Comparison of ENCODE assay signal across 9 cellular contexts in the genomic region with DNA sequence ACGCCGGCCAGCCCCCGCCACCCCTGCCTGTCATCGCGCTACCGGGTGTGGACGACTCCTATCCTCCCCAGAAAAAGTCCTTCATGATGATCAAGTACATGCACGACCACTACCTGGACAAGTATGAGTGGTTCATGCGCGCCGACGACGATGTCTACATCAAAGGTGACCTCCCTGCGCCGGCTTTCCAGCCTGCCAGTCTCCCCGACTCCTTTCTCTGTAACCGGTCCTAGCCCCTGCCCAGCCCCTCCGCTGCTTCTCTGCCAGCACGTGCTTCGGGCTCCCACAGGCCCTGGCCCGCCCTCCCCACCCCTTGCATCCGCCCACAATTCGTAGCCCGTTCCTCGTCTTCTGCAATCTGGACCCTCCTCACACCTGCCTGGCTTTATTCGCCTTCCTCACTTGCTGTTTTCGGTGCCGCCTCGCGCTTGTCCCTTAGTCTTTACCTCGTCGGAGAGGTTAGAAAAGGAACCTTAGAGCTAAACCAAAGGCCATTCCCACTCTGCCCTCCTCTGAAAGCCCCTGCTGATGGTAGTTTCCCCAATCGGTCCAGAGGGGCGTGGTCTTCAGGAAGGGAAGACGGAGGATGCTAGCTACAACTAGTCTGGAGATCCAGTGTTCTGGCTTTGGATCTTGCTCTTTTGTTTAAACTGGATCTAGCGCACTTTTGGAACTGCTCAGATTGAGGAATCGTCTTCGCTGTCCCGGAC. TPM values are rescaled to one million over a fixed set of nuclear protein-coding genes. Genes with fewer than 3 reads are reported as not detected.
DNase-seq lines count a peak whose midpoint lies in the region; ATAC-seq, FAIRE-seq and TF ChIP-seq lines count a peak whose summit lies in the region.
"Had no signal": no experiment of that assay in that cellular context is flagged by ENCODE, and none has a peak within 500 bp of the region (broad histone marks: within the 10 kb centered on the region; RNA-seq: fewer than 3 reads in every experiment).

No MANE protein-coding gene starts in this region.

- in situ Hi-C loops in GM13977 (cut with MboI; ENCODE audit: low pct_unique_long_range_greater_than_20kb, low sequenced_read_pairs, unreplicated experiment) = no loop called here

- H3K27ac ChIP-seq in HEK293 (ENCODE audit: extremely low read depth, low read depth, low read length) (no peak overlapping the region), parathyroid adenoma (no peak overlapping the region)
- H3K27ac ChIP-seq: SJSA1 had no signal

- H3K4me2 ChIP-seq in parathyroid adenoma (ENCODE audit: low read length) = peak overlapping the region; percentile 91

- no peaks in the 10 kb centered on the region for H3K27me3 ChIP-seq in parathyroid adenoma (ENCODE audit: control insufficient read depth, insufficient read depth, low read length)

- H3K9ac ChIP-seq in parathyroid adenoma = no peak overlapping the region

- POLR2A ChIA-PET in HEK293 (lab: Yijun Ruan, JAX) = no interaction called here
- POLR2A ChIA-PET in WTC11 (lab: Charles Lee) = no interaction called here

- H3K27me3 Mint-ChIP-seq in WTC11 (ENCODE audit: low read depth) = peaks cover 58% of the 10 kb centered on the region

- TF ChIP-seq CTCF in HEK293 (tag by site-specific recombination; IDR thresholded peaks at IDR 0.05) (no peak), WTC11 (IDR thresholded peaks at IDR 0.05) (no peak), parathyroid adenoma (IDR thresholded peaks at IDR 0.05) (no peak), GM13977 (IDR thresholded peaks at IDR 0.05; ENCODE audit: extremely low read depth, insufficient read depth, missing control alignments) (no peak)

- DNase-seq in WTC11 (ENCODE audit: low spot score) = peak; percentile 43
- DNase-seq in glomerular visceral epithelial cell (ENCODE audit: extremely low spot score) = peak; percentile 9
- DNase-seq in GM12892 (ENCODE audit: insufficient read length) = no peak
- DNase-seq in GM13977 (ENCODE audit: low spot score) = no peak
- no peak for DNase-seq in COLO829 (ENCODE audit: low spot score)

- no peaks in the 10 kb centered on the region for H3K9me3 ChIP-seq in HEK293 (ENCODE audit: control insufficient read depth, insufficient read depth, low read depth, low read length)
- H3K9me3 ChIP-seq in parathyroid adenoma (ENCODE audit: control insufficient read depth, low read length) = no peaks in the 10 kb centered on the region
- H3K9me3 ChIP-seq: SJSA1 had no signal

- no peaks in the 10 kb centered on the region for H3K4me1 ChIP-seq in HEK293 (ENCODE audit: control insufficient read depth, insufficient read depth, low read length)
- H3K4me1 ChIP-seq in parathyroid adenoma = peaks cover 2% of the 10 kb centered on the region

- ATAC-seq in WTC11 (peak; percentile 22), GM18498 (IDR thresholded peaks at IDR 0.05; ENCODE audit: unreplicated experiment) (no peak)

- H3K4me3 Mint-ChIP-seq in WTC11 = peak overlapping the region; percentile 83

- H3K79me2 ChIP-seq in parathyroid adenoma = no peaks in the 10 kb centered on the region

- CTCF ChIA-PET in HEK293 (lab: Yijun Ruan, JAX) (no interaction called here), WTC11 (lab: Charles Lee) (no interaction called here)

- H3K9me3 Mint-ChIP-seq in WTC11 = no peaks in the 10 kb centered on the region

- FAIRE-seq in GM12892 (lab: Jason Lieb, UNC) = no peak

- H3K4me3 ChIP-seq in HEK293 (ENCODE audit: low read depth, low read length) = peak overlapping the region; percentile 52
- peak overlapping the region; percentile 61 for H3K4me3 ChIP-seq in parathyroid adenoma (ENCODE audit: low read depth, low read length)

- no peaks in the 10 kb centered on the region for H3K36me3 Mint-ChIP-seq in WTC11

- peak overlapping the region; percentile 93 for H2AFZ ChIP-seq in parathyroid adenoma

- no peak overlapping the region for H3K27ac Mint-ChIP-seq in WTC11

- peaks cover 15% of the 10 kb centered on the region for H3K4me1 Mint-ChIP-seq in WTC11

- no peak for TF ChIP-seq POLR2A in GM12892 (IDR thresholded peaks at IDR 0.05; ENCODE audit: low read depth, low read length)

- H3K36me3 ChIP-seq in HEK293 (ENCODE audit: control insufficient read depth in 2 of 2, insufficient read depth in 1 of 2, low read length in 2 of 2) (no peaks in the 10 kb centered on the region), parathyroid adenoma (ENCODE audit: control insufficient read depth, insufficient read depth, low read length) (no peaks in the 10 kb centered on the region)

TF ChIP-seq in HEK293, 187 proteins besides CTCF, POLR2A, EP300 and RAD21 (continues in another document):
- peak; percentile 22; the same call in 1 of the 2 replicates for TF ChIP-seq GLIS2 (tag by site-specific recombination; IDR thresholded peaks at IDR 0.05)
- TF ChIP-seq ZBTB20 (tag by site-specific recombination; IDR thresholded peaks at IDR 0.05) = peak; percentile 40
- TF ChIP-seq ZNF558 (tag by site-specific recombination; IDR thresholded peaks at IDR 0.05) = no peak
- TF ChIP-seq ZNF404 (tag by site-specific recombination; IDR thresholded peaks at IDR 0.05) = no peak
- 0 out of 2 replicates have a peak, but pooled peaks have one; percentile 27 for TF ChIP-seq ZBTB48 (tag by site-specific recombination; IDR thresholded peaks at IDR 0.05)
- TF ChIP-seq KLF16 (tag by site-specific recombination; IDR thresholded peaks at IDR 0.05) = 0 out of 2 replicates have a peak, but pooled peaks have one; percentile 26
- TF ChIP-seq KLF9 (tag by site-specific recombination; IDR thresholded peaks at IDR 0.05; ENCODE audit: low read depth) = peak; percentile 74
- TF ChIP-seq ZNF76 (tag by site-specific recombination; IDR thresholded peaks at IDR 0.05; ENCODE audit: borderline replicate concordance, low read depth) = peak; percentile 47
- TF ChIP-seq ZNF169 (tag by site-specific recombination; IDR thresholded peaks at IDR 0.05) = no peak
- no peak for TF ChIP-seq ZNF571 (tag by site-specific recombination; IDR thresholded peaks at IDR 0.05)

TF ChIP-seq in WTC11, 78 proteins besides CTCF, POLR2A, EP300 and RAD21 (continues in another document):
- no peak for TF ChIP-seq SMAD4 (CRISPR knock-in tag; IDR thresholded peaks at IDR 0.05)
- no peak for TF ChIP-seq FOXP1 (CRISPR knock-in tag; IDR thresholded peaks at IDR 0.05; ENCODE audit: borderline replicate concordance)
- no peak for TF ChIP-seq GRHL2 (CRISPR knock-in tag; IDR thresholded peaks at IDR 0.05; ENCODE audit: insufficient replicate concordance, severe bottlenecking)
- TF ChIP-seq ZNF423 (CRISPR knock-in tag; IDR thresholded peaks at IDR 0.05) = no peak
- no peak for TF ChIP-seq ZBTB21 (CRISPR knock-in tag; IDR thresholded peaks at IDR 0.05; ENCODE audit: borderline replicate concordance)
- TF ChIP-seq, protein P1, sequence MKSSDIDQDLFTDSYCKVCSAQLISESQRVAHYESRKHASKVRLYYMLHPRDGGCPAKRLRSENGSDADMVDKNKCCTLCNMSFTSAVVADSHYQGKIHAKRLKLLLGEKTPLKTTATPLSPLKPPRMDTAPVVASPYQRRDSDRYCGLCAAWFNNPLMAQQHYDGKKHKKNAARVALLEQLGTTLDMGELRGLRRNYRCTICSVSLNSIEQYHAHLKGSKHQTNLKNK (CRISPR knock-in tag; IDR thresholded peaks at IDR 0.05) = no peak
- TF ChIP-seq, protein P2, sequence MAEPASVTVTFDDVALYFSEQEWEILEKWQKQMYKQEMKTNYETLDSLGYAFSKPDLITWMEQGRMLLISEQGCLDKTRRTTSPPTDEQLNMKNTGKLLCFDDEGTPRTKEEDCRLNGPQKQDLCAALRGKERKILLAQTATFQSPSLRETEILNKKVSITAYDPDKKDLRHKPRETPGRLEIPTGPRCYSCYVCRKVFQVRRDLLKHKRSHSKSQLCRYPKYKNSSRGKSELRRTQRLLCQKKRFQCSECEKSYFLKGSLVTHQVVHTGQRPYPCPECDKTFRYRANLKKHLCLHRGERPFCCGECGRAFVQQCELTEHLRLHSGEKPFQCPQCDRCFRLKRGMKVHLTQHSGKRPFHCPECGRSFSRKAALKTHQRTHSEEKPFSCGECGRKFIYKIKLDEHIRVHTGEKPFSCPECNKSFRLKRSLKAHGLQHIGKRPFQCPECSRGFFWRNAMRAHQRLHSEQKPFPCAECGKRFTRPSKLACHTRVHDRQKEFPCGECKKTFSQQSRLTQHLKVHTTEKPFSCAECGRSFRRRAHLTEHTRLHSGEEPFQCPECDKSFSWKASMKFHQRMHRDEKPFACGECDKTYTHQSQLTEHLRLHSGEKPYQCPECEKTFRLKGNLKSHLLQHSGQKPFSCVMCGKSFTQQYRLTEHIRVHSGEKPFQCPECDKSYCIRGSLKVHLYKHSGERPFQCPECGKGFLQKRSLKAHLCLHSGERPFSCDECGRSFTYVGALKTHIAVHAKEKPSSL (CRISPR knock-in tag; conservative IDR thresholded peaks at IDR 0.05) = no peak
- no peak for TF ChIP-seq ZNF396 (CRISPR knock-in tag; IDR thresholded peaks at IDR 0.05; ENCODE audit: borderline replicate concordance)
- no peak for TF ChIP-seq CBFB (CRISPR knock-in tag; IDR thresholded peaks at IDR 0.05; ENCODE audit: low read depth)
- no peak for TF ChIP-seq SP1 (CRISPR knock-in tag; conservative IDR thresholded peaks at IDR 0.05)
- TF ChIP-seq, protein P3, sequence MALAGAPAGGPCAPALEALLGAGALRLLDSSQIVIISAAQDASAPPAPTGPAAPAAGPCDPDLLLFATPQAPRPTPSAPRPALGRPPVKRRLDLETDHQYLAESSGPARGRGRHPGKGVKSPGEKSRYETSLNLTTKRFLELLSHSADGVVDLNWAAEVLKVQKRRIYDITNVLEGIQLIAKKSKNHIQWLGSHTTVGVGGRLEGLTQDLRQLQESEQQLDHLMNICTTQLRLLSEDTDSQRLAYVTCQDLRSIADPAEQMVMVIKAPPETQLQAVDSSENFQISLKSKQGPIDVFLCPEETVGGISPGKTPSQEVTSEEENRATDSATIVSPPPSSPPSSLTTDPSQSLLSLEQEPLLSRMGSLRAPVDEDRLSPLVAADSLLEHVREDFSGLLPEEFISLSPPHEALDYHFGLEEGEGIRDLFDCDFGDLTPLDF (CRISPR knock-in tag; IDR thresholded peaks at IDR 0.05) = no peak
- TF ChIP-seq, protein P4, sequence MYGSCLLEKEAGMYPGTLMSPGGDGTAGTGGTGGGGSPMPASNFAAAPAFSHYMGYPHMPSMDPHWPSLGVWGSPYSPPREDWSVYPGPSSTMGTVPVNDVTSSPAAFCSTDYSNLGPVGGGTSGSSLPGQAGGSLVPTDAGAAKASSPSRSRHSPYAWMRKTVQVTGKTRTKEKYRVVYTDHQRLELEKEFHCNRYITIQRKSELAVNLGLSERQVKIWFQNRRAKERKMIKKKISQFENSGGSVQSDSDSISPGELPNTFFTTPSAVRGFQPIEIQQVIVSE (CRISPR knock-in tag; IDR thresholded peaks at IDR 0.05; ENCODE audit: borderline replicate concordance) = no peak
- TF ChIP-seq, protein P5, sequence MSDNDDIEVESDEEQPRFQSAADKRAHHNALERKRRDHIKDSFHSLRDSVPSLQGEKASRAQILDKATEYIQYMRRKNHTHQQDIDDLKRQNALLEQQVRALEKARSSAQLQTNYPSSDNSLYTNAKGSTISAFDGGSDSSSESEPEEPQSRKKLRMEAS (CRISPR knock-in tag; IDR thresholded peaks at IDR 0.05) = peak; percentile 92
- TF ChIP-seq ZNF138 (CRISPR knock-in tag; conservative IDR thresholded peaks at IDR 0.05) = no peak

RNA-seq across cellular contexts. Expression of a gene that starts 1.4 kb away (rescaled TPM):
- 0.98 to 1.3 TPM (median 1.1 TPM) in 3 replicates for total RNA-seq in WTC11 (2021)
- polyA plus RNA-seq in GM12892 (2012; ENCODE audit: missing spikeins) = not detected

Comparison
In these comparisons a context has a peak if more than half of its experiments do, and no peak if none do; other contexts are left out.
1. DNase-seq: peak in WTC11 (single experiment) and glomerular visceral epithelial cell (single experiment); none in GM12892 (single experiment), GM13977 (single experiment) and COLO829 (single experiment).